In the genomic region with DNA sequence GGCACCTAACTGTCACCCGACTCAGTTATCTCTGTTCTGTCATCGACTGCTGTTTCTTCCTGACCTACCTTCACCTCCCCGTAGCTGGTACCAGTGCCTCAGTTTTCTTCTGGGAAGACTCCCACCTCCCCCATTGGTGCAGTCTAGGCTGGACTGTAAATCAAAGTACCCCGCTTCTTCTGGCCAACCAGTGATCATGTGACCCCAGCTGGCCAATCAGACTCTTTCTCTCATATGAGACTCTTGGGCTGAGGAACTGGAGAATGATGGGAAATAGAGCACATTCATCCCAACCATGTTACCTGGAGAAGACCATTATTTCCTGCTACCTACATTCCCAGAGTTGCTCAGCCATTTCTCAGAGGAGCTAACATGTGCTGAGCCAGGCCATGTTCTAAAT, we compare ENCODE assay signal across 2 cellular contexts.
TF ChIP-seq lines count a peak whose summit lies in the region.

No MANE protein-coding gene starts in this region.

TF ChIP-seq in GM23338, 12 proteins besides CTCF, POLR2A, EP300 and RAD21:
- TF ChIP-seq, protein P1, sequence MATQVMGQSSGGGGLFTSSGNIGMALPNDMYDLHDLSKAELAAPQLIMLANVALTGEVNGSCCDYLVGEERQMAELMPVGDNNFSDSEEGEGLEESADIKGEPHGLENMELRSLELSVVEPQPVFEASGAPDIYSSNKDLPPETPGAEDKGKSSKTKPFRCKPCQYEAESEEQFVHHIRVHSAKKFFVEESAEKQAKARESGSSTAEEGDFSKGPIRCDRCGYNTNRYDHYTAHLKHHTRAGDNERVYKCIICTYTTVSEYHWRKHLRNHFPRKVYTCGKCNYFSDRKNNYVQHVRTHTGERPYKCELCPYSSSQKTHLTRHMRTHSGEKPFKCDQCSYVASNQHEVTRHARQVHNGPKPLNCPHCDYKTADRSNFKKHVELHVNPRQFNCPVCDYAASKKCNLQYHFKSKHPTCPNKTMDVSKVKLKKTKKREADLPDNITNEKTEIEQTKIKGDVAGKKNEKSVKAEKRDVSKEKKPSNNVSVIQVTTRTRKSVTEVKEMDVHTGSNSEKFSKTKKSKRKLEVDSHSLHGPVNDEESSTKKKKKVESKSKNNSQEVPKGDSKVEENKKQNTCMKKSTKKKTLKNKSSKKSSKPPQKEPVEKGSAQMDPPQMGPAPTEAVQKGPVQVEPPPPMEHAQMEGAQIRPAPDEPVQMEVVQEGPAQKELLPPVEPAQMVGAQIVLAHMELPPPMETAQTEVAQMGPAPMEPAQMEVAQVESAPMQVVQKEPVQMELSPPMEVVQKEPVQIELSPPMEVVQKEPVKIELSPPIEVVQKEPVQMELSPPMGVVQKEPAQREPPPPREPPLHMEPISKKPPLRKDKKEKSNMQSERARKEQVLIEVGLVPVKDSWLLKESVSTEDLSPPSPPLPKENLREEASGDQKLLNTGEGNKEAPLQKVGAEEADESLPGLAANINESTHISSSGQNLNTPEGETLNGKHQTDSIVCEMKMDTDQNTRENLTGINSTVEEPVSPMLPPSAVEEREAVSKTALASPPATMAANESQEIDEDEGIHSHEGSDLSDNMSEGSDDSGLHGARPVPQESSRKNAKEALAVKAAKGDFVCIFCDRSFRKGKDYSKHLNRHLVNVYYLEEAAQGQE (IDR thresholded peaks at IDR 0.05; ENCODE audit: unreplicated experiment) = no peak
- TF ChIP-seq ZNF331 (CRISPR knock-in tag; IDR thresholded peaks at IDR 0.05; ENCODE audit: low read depth) (no peak), STAT1 (IDR thresholded peaks at IDR 0.05; ENCODE audit: unreplicated experiment) (no peak), EZH2phosphoT487 (IDR thresholded peaks at IDR 0.05; ENCODE audit: unreplicated experiment) (no peak), JUNB (IDR thresholded peaks at IDR 0.05; ENCODE audit: unreplicated experiment) (no peak), EZH2 (IDR thresholded peaks at IDR 0.05; ENCODE audit: low read depth, unreplicated experiment) (no peak), CREB1 (CRISPR knock-in tag; IDR thresholded peaks at IDR 0.05; ENCODE audit: low read depth) (no peak), POLR2AphosphoS5 (IDR thresholded peaks at IDR 0.05; ENCODE audit: low read depth) (no peak), ZNF114 (CRISPR knock-in tag; IDR thresholded peaks at IDR 0.05) (no peak)
- TF ChIP-seq, protein P2, sequence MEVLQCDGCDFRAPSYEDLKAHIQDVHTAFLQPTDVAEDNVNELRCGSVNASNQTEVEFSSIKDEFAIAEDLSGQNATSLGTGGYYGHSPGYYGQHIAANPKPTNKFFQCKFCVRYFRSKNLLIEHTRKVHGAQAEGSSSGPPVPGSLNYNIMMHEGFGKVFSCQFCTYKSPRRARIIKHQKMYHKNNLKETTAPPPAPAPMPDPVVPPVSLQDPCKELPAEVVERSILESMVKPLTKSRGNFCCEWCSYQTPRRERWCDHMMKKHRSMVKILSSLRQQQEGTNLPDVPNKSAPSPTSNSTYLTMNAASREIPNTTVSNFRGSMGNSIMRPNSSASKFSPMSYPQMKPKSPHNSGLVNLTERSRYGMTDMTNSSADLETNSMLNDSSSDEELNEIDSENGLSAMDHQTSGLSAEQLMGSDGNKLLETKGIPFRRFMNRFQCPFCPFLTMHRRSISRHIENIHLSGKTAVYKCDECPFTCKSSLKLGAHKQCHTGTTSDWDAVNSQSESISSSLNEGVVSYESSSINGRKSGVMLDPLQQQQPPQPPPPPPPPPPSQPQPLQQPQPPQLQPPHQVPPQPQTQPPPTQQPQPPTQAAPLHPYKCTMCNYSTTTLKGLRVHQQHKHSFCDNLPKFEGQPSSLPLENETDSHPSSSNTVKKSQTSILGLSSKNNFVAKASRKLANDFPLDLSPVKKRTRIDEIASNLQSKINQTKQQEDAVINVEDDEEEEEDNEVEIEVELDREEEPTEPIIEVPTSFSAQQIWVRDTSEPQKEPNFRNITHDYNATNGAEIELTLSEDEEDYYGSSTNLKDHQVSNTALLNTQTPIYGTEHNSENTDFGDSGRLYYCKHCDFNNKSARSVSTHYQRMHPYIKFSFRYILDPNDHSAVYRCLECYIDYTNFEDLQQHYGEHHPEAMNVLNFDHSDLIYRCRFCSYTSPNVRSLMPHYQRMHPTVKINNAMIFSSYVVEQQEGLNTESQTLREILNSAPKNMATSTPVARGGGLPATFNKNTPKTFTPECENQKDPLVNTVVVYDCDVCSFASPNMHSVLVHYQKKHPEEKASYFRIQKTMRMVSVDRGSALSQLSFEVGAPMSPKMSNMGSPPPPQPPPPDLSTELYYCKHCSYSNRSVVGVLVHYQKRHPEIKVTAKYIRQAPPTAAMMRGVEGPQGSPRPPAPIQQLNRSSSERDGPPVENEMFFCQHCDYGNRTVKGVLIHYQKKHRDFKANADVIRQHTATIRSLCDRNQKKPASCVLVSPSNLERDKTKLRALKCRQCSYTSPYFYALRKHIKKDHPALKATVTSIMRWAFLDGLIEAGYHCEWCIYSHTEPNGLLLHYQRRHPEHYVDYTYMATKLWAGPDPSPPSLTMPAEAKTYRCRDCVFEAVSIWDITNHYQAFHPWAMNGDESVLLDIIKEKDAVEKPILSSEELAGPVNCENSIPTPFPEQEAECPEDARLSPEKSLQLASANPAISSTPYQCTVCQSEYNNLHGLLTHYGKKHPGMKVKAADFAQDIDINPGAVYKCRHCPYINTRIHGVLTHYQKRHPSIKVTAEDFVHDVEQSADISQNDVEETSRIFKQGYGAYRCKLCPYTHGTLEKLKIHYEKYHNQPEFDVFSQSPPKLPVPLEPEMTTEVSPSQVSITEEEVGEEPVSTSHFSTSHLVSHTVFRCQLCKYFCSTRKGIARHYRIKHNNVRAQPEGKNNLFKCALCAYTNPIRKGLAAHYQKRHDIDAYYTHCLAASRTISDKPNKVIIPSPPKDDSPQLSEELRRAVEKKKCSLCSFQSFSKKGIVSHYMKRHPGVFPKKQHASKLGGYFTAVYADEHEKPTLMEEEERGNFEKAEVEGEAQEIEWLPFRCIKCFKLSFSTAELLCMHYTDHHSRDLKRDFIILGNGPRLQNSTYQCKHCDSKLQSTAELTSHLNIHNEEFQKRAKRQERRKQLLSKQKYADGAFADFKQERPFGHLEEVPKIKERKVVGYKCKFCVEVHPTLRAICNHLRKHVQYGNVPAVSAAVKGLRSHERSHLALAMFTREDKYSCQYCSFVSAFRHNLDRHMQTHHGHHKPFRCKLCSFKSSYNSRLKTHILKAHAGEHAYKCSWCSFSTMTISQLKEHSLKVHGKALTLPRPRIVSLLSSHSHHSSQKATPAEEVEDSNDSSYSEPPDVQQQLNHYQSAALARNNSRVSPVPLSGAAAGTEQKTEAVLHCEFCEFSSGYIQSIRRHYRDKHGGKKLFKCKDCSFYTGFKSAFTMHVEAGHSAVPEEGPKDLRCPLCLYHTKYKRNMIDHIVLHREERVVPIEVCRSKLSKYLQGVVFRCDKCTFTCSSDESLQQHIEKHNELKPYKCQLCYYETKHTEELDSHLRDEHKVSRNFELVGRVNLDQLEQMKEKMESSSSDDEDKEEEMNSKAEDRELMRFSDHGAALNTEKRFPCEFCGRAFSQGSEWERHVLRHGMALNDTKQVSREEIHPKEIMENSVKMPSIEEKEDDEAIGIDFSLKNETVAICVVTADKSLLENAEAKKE (CRISPR knock-in tag; IDR thresholded peaks at IDR 0.05) = no peak
TF ChIP-seq in GM23338: peak in this region for 0.

TF ChIP-seq in K562, 482 proteins besides CTCF, POLR2A, EP300 and RAD21:
- TF ChIP-seq MYBL2 (IDR thresholded peaks at IDR 0.05; ENCODE audit: low read depth) (no peak), MYBL2 (CRISPR knock-in tag; IDR thresholded peaks at IDR 0.05; ENCODE audit: borderline replicate concordance) (no peak), RAD51 (IDR thresholded peaks at IDR 0.05; ENCODE audit: borderline replicate concordance, low read depth) (peak; percentile 71; the same call in 1 of the 2 replicates), TOE1 (IDR thresholded peaks at IDR 0.05; ENCODE audit: borderline replicate concordance) (peak; percentile 66; the same call in 1 of the 2 replicates), TOE1 (CRISPR knock-in tag; IDR thresholded peaks at IDR 0.05; ENCODE audit: borderline replicate concordance, low read depth) (no peak), PHTF2 (CRISPR knock-in tag; IDR thresholded peaks at IDR 0.05) (no peak), PHF8 (IDR thresholded peaks at IDR 0.05; ENCODE audit: borderline replicate concordance, low read length) (no peak), NFYB (IDR thresholded peaks at IDR 0.05; ENCODE audit: extremely low read depth, insufficient read length) (peak; percentile 14), EHMT2 (IDR thresholded peaks at IDR 0.05) (no peak), ZC3H8 (IDR thresholded peaks at IDR 0.05) (no peak)
- TF ChIP-seq, protein P3, sequence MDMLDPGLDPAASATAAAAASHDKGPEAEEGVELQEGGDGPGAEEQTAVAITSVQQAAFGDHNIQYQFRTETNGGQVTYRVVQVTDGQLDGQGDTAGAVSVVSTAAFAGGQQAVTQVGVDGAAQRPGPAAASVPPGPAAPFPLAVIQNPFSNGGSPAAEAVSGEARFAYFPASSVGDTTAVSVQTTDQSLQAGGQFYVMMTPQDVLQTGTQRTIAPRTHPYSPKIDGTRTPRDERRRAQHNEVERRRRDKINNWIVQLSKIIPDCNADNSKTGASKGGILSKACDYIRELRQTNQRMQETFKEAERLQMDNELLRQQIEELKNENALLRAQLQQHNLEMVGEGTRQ (CRISPR knock-in tag; IDR thresholded peaks at IDR 0.05) = peak; percentile 74
- TF ChIP-seq, protein P4, sequence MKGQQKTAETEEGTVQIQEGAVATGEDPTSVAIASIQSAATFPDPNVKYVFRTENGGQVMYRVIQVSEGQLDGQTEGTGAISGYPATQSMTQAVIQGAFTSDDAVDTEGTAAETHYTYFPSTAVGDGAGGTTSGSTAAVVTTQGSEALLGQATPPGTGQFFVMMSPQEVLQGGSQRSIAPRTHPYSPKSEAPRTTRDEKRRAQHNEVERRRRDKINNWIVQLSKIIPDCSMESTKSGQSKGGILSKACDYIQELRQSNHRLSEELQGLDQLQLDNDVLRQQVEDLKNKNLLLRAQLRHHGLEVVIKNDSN (CRISPR knock-in tag; IDR thresholded peaks at IDR 0.05) = peak; percentile 61
- TF ChIP-seq, protein P5, sequence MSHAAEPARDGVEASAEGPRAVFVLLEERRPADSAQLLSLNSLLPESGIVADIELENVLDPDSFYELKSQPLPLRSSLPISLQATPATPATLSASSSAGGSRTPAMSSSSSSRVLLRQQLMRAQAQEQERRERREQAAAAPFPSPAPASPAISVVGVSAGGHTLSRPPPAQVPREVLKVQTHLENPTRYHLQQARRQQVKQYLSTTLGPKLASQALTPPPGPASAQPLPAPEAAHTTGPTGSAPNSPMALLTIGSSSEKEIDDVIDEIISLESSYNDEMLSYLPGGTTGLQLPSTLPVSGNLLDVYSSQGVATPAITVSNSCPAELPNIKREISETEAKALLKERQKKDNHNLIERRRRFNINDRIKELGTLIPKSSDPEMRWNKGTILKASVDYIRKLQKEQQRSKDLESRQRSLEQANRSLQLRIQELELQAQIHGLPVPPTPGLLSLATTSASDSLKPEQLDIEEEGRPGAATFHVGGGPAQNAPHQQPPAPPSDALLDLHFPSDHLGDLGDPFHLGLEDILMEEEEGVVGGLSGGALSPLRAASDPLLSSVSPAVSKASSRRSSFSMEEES (CRISPR knock-in tag; IDR thresholded peaks at IDR 0.05) = peak; percentile 79
